In genomic region chr2:152584301-152584700, GRCh38 we compare ENCODE assay signal across 15 cellular contexts.
DNase-seq lines count a peak whose midpoint lies in the region; ATAC-seq and TF ChIP-seq lines count a peak whose summit lies in the region.
"Had no signal": no experiment of that assay in that cellular context is flagged by ENCODE, and none has a peak within 500 bp of the region (broad histone marks: within the 10 kb centered on the region; RNA-seq: fewer than 3 reads in every experiment).

No MANE protein-coding gene starts in this region.

- ATAC-seq in IMR-90 (ENCODE audit: low read depth): no peak
- ATAC-seq in psoas muscle: no peak
- ATAC-seq: A549 had no signal

- DNase-seq in IMR-90 (peak; percentile 48), astrocyte of the hippocampus (ENCODE audit: low read depth, low spot score) (peak; percentile 43), fibroblast of peridontal ligament (ENCODE audit: extremely low read depth) (peak; percentile 33), osteoblast (ENCODE audit: insufficient read length, low spot score, missing footprints) (no peak), pons (ENCODE audit: low spot score) (no peak), psoas muscle (no peak)
- no peak for DNase-seq in stimulated activated CD4-positive, alpha-beta T cell treated with anti-CD3 and anti-CD28 coated beads, Interleukin-12 subunit alpha, Interleukin-12 subunit beta, amount 100 ng/mL, for 4 hours
- DNase-seq: Caco-2, H9, Kasumi-1, NCI-H2029, NCI-H2171 treated with DMSO at 0.1 percent for 48 hours, NCI-H510A had no signal

- dilution Hi-C loops in IMR-90 (cut with HindIII; ENCODE audit: low sequenced_read_pairs, unreplicated experiment): no loop called here

- H2BK15ac ChIP-seq in IMR-90 (ENCODE audit: low read depth, low read length): no peak overlapping the region

- no peak overlapping the region for H3K4ac ChIP-seq in IMR-90 (ENCODE audit: low read depth, low read length)

- H3K9me3 ChIP-seq in IMR-90 (ENCODE audit: control insufficient read depth, insufficient read depth, low read length): no peaks in the 10 kb centered on the region
- H3K9me3 ChIP-seq in osteoblast (ENCODE audit: low read depth, low read length): no peaks in the 10 kb centered on the region
- H3K9me3 ChIP-seq in psoas muscle: no peaks in the 10 kb centered on the region
- H3K9me3 ChIP-seq: A549, Caco-2 had no signal

- H3K4me1 ChIP-seq in IMR-90 (ENCODE audit: control insufficient read depth, insufficient read depth, low read length) (peaks cover 12% of the 10 kb centered on the region), osteoblast (ENCODE audit: insufficient read depth, low read length) (peaks cover 65% of the 10 kb centered on the region), psoas muscle (peaks cover 20% of the 10 kb centered on the region)
- H3K4me1 ChIP-seq: Caco-2 had no signal

- POLR2A ChIA-PET in IMR-90 (lab: Charles Lee; ENCODE audit: unreplicated experiment): no interaction called here

- no peak overlapping the region for H4K5ac ChIP-seq in IMR-90 (ENCODE audit: low read depth, low read length)

- no peak overlapping the region for H2BK20ac ChIP-seq in IMR-90 (ENCODE audit: low read depth, low read length)

- intact Hi-C loops in IMR-90 (cut with micrococcal nuclease): loop anchor here (1.0 kb wide), 1 partner anchor 28 kb away; no protein-coding TSS in a partner anchor
- intact Hi-C loops in psoas muscle (cut with DNase I): no loop called here

- H3K4me3 ChIP-seq in IMR-90 (ENCODE audit: insufficient read depth, low read depth, low read length): no peak overlapping the region
- no peak overlapping the region for H3K4me3 ChIP-seq in osteoblast (ENCODE audit: insufficient read depth, low read length)
- no peak overlapping the region for H3K4me3 ChIP-seq in psoas muscle
- H3K4me3 ChIP-seq: A549 had no signal

- H3K36me3 ChIP-seq in IMR-90 (ENCODE audit: control insufficient read depth, insufficient read depth, low read length) (no peaks in the 10 kb centered on the region), osteoblast (ENCODE audit: insufficient read depth, low read length) (no peaks in the 10 kb centered on the region), psoas muscle (ENCODE audit: insufficient read depth in 1 of 2, low read depth in 1 of 2) (peaks cover 0 to 12% of the 10 kb centered on the region in 2 donors)

- in situ Hi-C loops in IMR-90 (cut with MboI; ENCODE audit: low sequenced_read_pairs): no loop called here

- no peak overlapping the region for H4K91ac ChIP-seq in IMR-90 (ENCODE audit: insufficient read depth, low read depth, low read length)

- H3K23ac ChIP-seq in IMR-90 (ENCODE audit: low read depth, low read length): no peak overlapping the region

- CTCF ChIA-PET in IMR-90 (lab: Yijun Ruan, JAX): no interaction called here

- no peak overlapping the region for H2AFZ ChIP-seq in IMR-90 (replicated peaks; ENCODE audit: low read length, poor library complexity)
- H2AFZ ChIP-seq in osteoblast (ENCODE audit: low read length): no peak overlapping the region

- H2BK5ac ChIP-seq in IMR-90 (ENCODE audit: low read depth, low read length, poor library complexity, severe bottlenecking): no peak overlapping the region

- H4K8ac ChIP-seq in IMR-90 (ENCODE audit: low read depth in 2 of 2, low read length in 2 of 2): no peak overlapping the region

- no peak for TF ChIP-seq RAD21 in IMR-90 (IDR thresholded peaks at IDR 0.05; ENCODE audit: low read length)

- no peak overlapping the region for H3K56ac ChIP-seq in IMR-90 (ENCODE audit: extremely low read depth, insufficient read depth, low read length)

- BruUV-seq in IMR-90 (replicated peaks; lab: Mats Ljungman, UMichigan): no TSS peak

- TF ChIP-seq CTCF in IMR-90 (conservative IDR thresholded peaks at IDR 0.05; ENCODE audit: low read depth, low read length) (no peak), osteoblast (IDR thresholded peaks at IDR 0.05; ENCODE audit: extremely low read depth, low read depth, low read length) (no peak), psoas muscle (IDR thresholded peaks at IDR 0.05) (no peak)

- H2AK5ac ChIP-seq in IMR-90 (ENCODE audit: low read depth, low read length): no peak overlapping the region

- peaks cover 6% of the 10 kb centered on the region for H3K9me1 ChIP-seq in IMR-90 (ENCODE audit: insufficient read depth, low read length)

- H3K4me2 ChIP-seq in IMR-90 (ENCODE audit: low read depth, low read length) (no peak overlapping the region), osteoblast (ENCODE audit: insufficient read depth, low read length) (peak overlapping the region; percentile 3)
- H3K4me2 ChIP-seq: A549 had no signal

- no peak for TF ChIP-seq POLR2A in IMR-90 (IDR thresholded peaks at IDR 0.05; ENCODE audit: low read depth, low read length)

- H3K9ac ChIP-seq in IMR-90 (ENCODE audit: low read depth, low read length): no peak overlapping the region

- H4K20me1 ChIP-seq in IMR-90 (ENCODE audit: insufficient read depth, low read length) (no peaks in the 10 kb centered on the region), osteoblast (ENCODE audit: insufficient read depth, low read length) (no peaks in the 10 kb centered on the region)

- H3K79me1 ChIP-seq in IMR-90 (ENCODE audit: low read depth in 1 of 2, low read length in 2 of 2): peaks cover 0 to 5% of the 10 kb centered on the region in 2 experiments; a peak in 1 of 4 replicates

- no peaks in the 10 kb centered on the region for H3K79me2 ChIP-seq in osteoblast (ENCODE audit: insufficient read depth, low read length)

- no peak overlapping the region for H2AK9ac ChIP-seq in IMR-90 (replicated peaks; ENCODE audit: low read depth, low read length, poor library complexity)

- H3K27me3 ChIP-seq in IMR-90 (ENCODE audit: control insufficient read depth, insufficient read depth, low read length): no peaks in the 10 kb centered on the region
- H3K27me3 ChIP-seq in osteoblast (ENCODE audit: insufficient read depth, low read length): no peaks in the 10 kb centered on the region
- no peaks in the 10 kb centered on the region for H3K27me3 ChIP-seq in psoas muscle (ENCODE audit: insufficient read depth in 3 of 3, low read length in 2 of 3)

- no peak overlapping the region for H3K18ac ChIP-seq in IMR-90 (ENCODE audit: low read depth, low read length)

- H2BK120ac ChIP-seq in IMR-90 (ENCODE audit: low read depth, low read length): no peak overlapping the region

- H3K27ac ChIP-seq in IMR-90 (ENCODE audit: insufficient read depth, low read length) (no peak overlapping the region), osteoblast (ENCODE audit: low read depth, low read length) (no peak overlapping the region), psoas muscle (no peak overlapping the region)
- H3K27ac ChIP-seq: A549, C4-2B had no signal

- no CpG with 5 or more reads among the region's 3 CpGs for WGBS in IMR-90 (ENCODE audit: extremely low coverage in 2 of 2, insufficient read length in 1 of 2), 2 experiments
- 87 to 93% (median 90%) methylated on average over 3 of the region's 3 CpGs for WGBS in psoas muscle, 3 donors

- no peak overlapping the region for H3K14ac ChIP-seq in IMR-90 (replicated peaks; ENCODE audit: low read depth, low read length)

TF ChIP-seq in IMR-90, 13 proteins besides CTCF, POLR2A, EP300 and RAD21:
- no peak for TF ChIP-seq BHLHE40 (IDR thresholded peaks at IDR 0.05; ENCODE audit: low read depth, low read length)
- TF ChIP-seq RFX5 (IDR thresholded peaks at IDR 0.05; ENCODE audit: low read depth, low read length): no peak
- TF ChIP-seq USF2 (IDR thresholded peaks at IDR 0.05; ENCODE audit: low read depth, low read length): no peak
- no peak for TF ChIP-seq NFE2L2 (IDR thresholded peaks at IDR 0.05; ENCODE audit: low read depth, low read length)
- TF ChIP-seq SMC3 (IDR thresholded peaks at IDR 0.05; ENCODE audit: low read depth, low read length): no peak
- no peak for TF ChIP-seq CHD1 (IDR thresholded peaks at IDR 0.05; ENCODE audit: low read depth, low read length)
- TF ChIP-seq ELK1 (IDR thresholded peaks at IDR 0.05; ENCODE audit: borderline replicate concordance, low read depth, low read length): no peak
- TF ChIP-seq CEBPB (IDR thresholded peaks at IDR 0.05; ENCODE audit: low read depth, low read length): no peak
- TF ChIP-seq RCOR1 (IDR thresholded peaks at IDR 0.05; ENCODE audit: insufficient replicate concordance, low read length): no peak
- no peak for TF ChIP-seq MXI1 (IDR thresholded peaks at IDR 0.05; ENCODE audit: borderline replicate concordance, low read depth, low read length)
- TF ChIP-seq MAZ (IDR thresholded peaks at IDR 0.05; ENCODE audit: borderline replicate concordance, low read depth, low read length): no peak
- TF ChIP-seq MAFK (IDR thresholded peaks at IDR 0.05; ENCODE audit: low read depth, low read length): no peak
- no peak for TF ChIP-seq FOS (IDR thresholded peaks at IDR 0.05; ENCODE audit: low read depth, low read length)

Comparison
In these comparisons a context has a peak if more than half of its experiments do, and no peak if none do; other contexts are left out.
1. DNase-seq: peak in IMR-90 (single experiment), astrocyte of the hippocampus (single experiment) and fibroblast of peridontal ligament (single experiment); none in osteoblast (single experiment), pons (single experiment), stimulated activated CD4-positive, alpha-beta T cell treated with anti-CD3 and anti-CD28 coated beads, Interleukin-12 subunit alpha, Interleukin-12 subunit beta, amount 100 ng/mL, for 4 hours (single experiment) and psoas muscle (0 of 2).